Comparison of ENCODE assay signal across 1 cellular context in the genomic region with DNA sequence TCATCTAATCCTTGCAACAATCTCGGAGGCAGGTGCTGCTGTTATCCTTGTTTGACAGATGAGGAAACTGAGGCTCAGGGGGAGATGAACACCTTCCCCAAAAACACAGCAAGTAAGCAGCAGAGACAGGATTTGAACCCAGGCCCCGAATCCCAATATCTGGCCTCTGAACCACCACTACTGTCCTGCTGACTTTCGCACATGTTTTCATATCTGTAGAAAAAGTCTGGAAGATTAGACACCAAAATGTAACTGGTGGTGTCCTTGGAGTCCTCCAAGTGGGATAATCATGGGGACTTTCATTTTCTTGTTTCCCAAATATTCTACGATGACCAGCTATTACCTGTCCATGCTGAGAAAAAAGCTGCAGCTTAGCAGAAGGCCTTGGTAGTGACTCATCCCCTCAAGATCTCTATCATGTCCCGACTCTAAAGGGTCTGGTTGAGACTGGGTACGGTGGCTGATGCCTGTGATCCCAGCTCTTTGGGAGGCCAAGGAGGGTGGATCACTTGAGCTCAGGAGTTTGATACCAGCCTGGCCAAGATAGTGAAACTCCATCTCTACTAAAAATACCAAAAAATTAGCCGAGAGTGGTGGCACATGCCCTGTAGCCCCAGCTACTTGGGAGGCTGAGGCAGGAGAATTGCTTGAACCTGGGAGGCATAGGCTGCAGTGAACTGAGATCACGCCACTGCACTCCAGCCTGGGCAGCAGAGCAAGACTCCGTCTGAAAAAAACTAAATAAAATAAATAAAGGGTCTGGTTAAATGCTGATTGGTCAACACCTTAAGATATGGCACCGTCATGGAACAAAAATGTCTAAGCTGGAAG.
TF ChIP-seq lines count a peak whose summit lies in the region.

No MANE protein-coding gene starts in this region.

TF ChIP-seq in GM12878, 131 proteins besides CTCF, POLR2A, EP300 and RAD21:
- TF ChIP-seq IKZF2 (IDR thresholded peaks at IDR 0.05), result no peak
